19 cellular contexts compared by ENCODE assay signal in genomic region chr6:20334961-20335360, GRCh38.
A peak's percentile ranks its signal among the peaks of the same experiment; 100 is the strongest.
DNase-seq lines count a peak whose midpoint lies in the region; ATAC-seq lines count a peak whose summit lies in the region.
"Had no signal": no experiment of that assay in that cellular context is flagged by ENCODE, and none has a peak within 500 bp of the region (broad histone marks: within the 10 kb centered on the region; RNA-seq: fewer than 3 reads in every experiment).

No MANE protein-coding gene starts in this region.

- no peak overlapping the region for H3K4me3 Mint-ChIP-seq in activated naive CD8-positive, alpha-beta T cell
- H3K4me3 Mint-ChIP-seq in activated naive CD8-positive, alpha-beta T cell treated with anti-CD3 and anti-CD28 coated beads, Interleukin-2, amount 50 U/mL, for 24 hours, result no peak overlapping the region
- H3K4me3 Mint-ChIP-seq in activated T-helper 17 cell treated with anti-CD3 and anti-CD28 coated beads, Interleukin-2, amount 50 U/mL, for 72 hours, result peak overlapping the region; percentile 76
- H3K4me3 Mint-ChIP-seq in naive thymus-derived CD8-positive, alpha-beta T cell, result peak overlapping the region in 4 of 10 donors; percentile 4 to 84 (median 47)
- H3K4me3 Mint-ChIP-seq: HFFc6 had no signal

- ATAC-seq in activated naive CD8-positive, alpha-beta T cell treated with anti-CD3 and anti-CD28 coated beads, Interleukin-2, amount 50 U/mL, for 24 hours, result no peak
- no peak for ATAC-seq in activated T-helper 17 cell treated with anti-CD3 and anti-CD28 coated beads, Interleukin-2, amount 50 U/mL, for 72 hours (replicated peaks)
- no peak for ATAC-seq in HG02870 (IDR thresholded peaks at IDR 0.05; ENCODE audit: unreplicated experiment)
- ATAC-seq in HG03196 (IDR thresholded peaks at IDR 0.05; ENCODE audit: unreplicated experiment), result no peak
- no peak for ATAC-seq in naive thymus-derived CD8-positive, alpha-beta T cell
- ATAC-seq: HepG2 had no signal

- peaks cover 3% of the 10 kb centered on the region for H3K36me3 Mint-ChIP-seq in activated naive CD8-positive, alpha-beta T cell
- H3K36me3 Mint-ChIP-seq in activated naive CD8-positive, alpha-beta T cell treated with anti-CD3 and anti-CD28 coated beads, Interleukin-2, amount 50 U/mL, for 24 hours (ENCODE audit: low read depth), result no peaks in the 10 kb centered on the region
- no peaks in the 10 kb centered on the region for H3K36me3 Mint-ChIP-seq in activated T-helper 17 cell treated with anti-CD3 and anti-CD28 coated beads, Interleukin-2, amount 50 U/mL, for 72 hours (ENCODE audit: low read depth)
- H3K36me3 Mint-ChIP-seq in naive thymus-derived CD8-positive, alpha-beta T cell, result peaks cover 0 to 3% (median 0%) of the 10 kb centered on the region in 3 donors

- H3K9me3 Mint-ChIP-seq in activated naive CD8-positive, alpha-beta T cell (ENCODE audit: low read depth), result no peaks in the 10 kb centered on the region
- H3K9me3 Mint-ChIP-seq in activated naive CD8-positive, alpha-beta T cell treated with anti-CD3 and anti-CD28 coated beads, Interleukin-2, amount 50 U/mL, for 24 hours, result peaks cover 3% of the 10 kb centered on the region
- H3K9me3 Mint-ChIP-seq in activated T-helper 17 cell treated with anti-CD3 and anti-CD28 coated beads, Interleukin-2, amount 50 U/mL, for 72 hours, result no peaks in the 10 kb centered on the region
- no peaks in the 10 kb centered on the region for H3K9me3 Mint-ChIP-seq in naive thymus-derived CD8-positive, alpha-beta T cell
- H3K9me3 Mint-ChIP-seq: HFFc6 had no signal

- POLR2A ChIA-PET in naive thymus-derived CD8-positive, alpha-beta T cell (lab: Charles Lee), result interaction anchor here (1.0 to 4.1 kb wide), 3 partner anchors 15 to 31 kb away, joined by 3 to 28 read pairs (median 21); no protein-coding TSS in a partner anchor

- no peak for DNase-seq in activated naive CD8-positive, alpha-beta T cell treated with anti-CD3 and anti-CD28 coated beads, Interleukin-2, amount 50 U/mL, for 24 hours
- DNase-seq in left kidney (ENCODE audit: low read depth, low spot score), result peak; percentile 72
- no peak for DNase-seq in naive thymus-derived CD8-positive, alpha-beta T cell
- DNase-seq: ACHN, DMS79, HFFc6, KG1, MV-4-11, NCI-H1417, NCI-H187, NCI-H2227 treated with DMSO at 0.1 percent for 48 hours, NCI-H510A treated with DMSO at 0.1 percent for 48 hours, NCI-H774, SHP77 had no signal

- peaks cover 26% of the 10 kb centered on the region for H3K4me1 Mint-ChIP-seq in activated naive CD8-positive, alpha-beta T cell (ENCODE audit: low read depth)
- H3K4me1 Mint-ChIP-seq in activated naive CD8-positive, alpha-beta T cell treated with anti-CD3 and anti-CD28 coated beads, Interleukin-2, amount 50 U/mL, for 24 hours, result peaks cover 18% of the 10 kb centered on the region
- peaks cover 6% of the 10 kb centered on the region for H3K4me1 Mint-ChIP-seq in activated T-helper 17 cell treated with anti-CD3 and anti-CD28 coated beads, Interleukin-2, amount 50 U/mL, for 72 hours
- H3K4me1 Mint-ChIP-seq in naive thymus-derived CD8-positive, alpha-beta T cell, result peaks cover 20 to 36% (median 24%) of the 10 kb centered on the region in 4 donors

- peak overlapping the region; percentile 87 for H3K27ac Mint-ChIP-seq in activated naive CD8-positive, alpha-beta T cell
- H3K27ac Mint-ChIP-seq in activated naive CD8-positive, alpha-beta T cell treated with anti-CD3 and anti-CD28 coated beads, Interleukin-2, amount 50 U/mL, for 24 hours, result no peak overlapping the region
- H3K27ac Mint-ChIP-seq in activated T-helper 17 cell treated with anti-CD3 and anti-CD28 coated beads, Interleukin-2, amount 50 U/mL, for 72 hours, result peak overlapping the region; percentile 72
- peak overlapping the region in 4 of 10 donors; percentile 5 to 92 (median 77) for H3K27ac Mint-ChIP-seq in naive thymus-derived CD8-positive, alpha-beta T cell
- H3K27ac Mint-ChIP-seq: HFFc6 had no signal

- H3K27me3 Mint-ChIP-seq in activated naive CD8-positive, alpha-beta T cell, result no peaks in the 10 kb centered on the region
- H3K27me3 Mint-ChIP-seq in activated naive CD8-positive, alpha-beta T cell treated with anti-CD3 and anti-CD28 coated beads, Interleukin-2, amount 50 U/mL, for 24 hours, result no peaks in the 10 kb centered on the region
- H3K27me3 Mint-ChIP-seq in activated T-helper 17 cell treated with anti-CD3 and anti-CD28 coated beads, Interleukin-2, amount 50 U/mL, for 72 hours, result no peaks in the 10 kb centered on the region
- H3K27me3 Mint-ChIP-seq in naive thymus-derived CD8-positive, alpha-beta T cell, result no peaks in the 10 kb centered on the region
